8 cellular contexts compared by ENCODE assay signal in genomic region chr6:1686117-1687098, GRCh38.
DNase-seq lines count a peak whose midpoint lies in the region; ATAC-seq, FAIRE-seq and TF ChIP-seq lines count a peak whose summit lies in the region.

No MANE protein-coding gene starts in this region.

- FAIRE-seq in frontal cortex (lab: Jason Lieb, UNC): no peak

- H3K4me3 ChIP-seq in epithelial cell of proximal tubule (ENCODE audit: low read depth, low read length): no peak overlapping the region

- no peak for ATAC-seq in stimulated activated naive CD8-positive, alpha-beta T cell treated with anti-CD3 and anti-CD28 coated beads, Interleukin-15, Interleukin-2, amounts not matched to agents 100 U/mL and 50 U/mL, for 24 hours

- DNase-seq in GOT3 (lab: John Stamatoyannopoulos, UW) (peak; percentile 26), NCI-H748 treated with DMSO at 0.1 percent for 48 hours (lab: John Stamatoyannopoulos, UW) (peak; percentile 62), epithelial cell of proximal tubule (ENCODE audit: low read depth) (peak; percentile 27), pulmonary artery endothelial cell (ENCODE audit: low read depth, low spot score) (peak; percentile 13), frontal cortex (ENCODE audit: low spot score in 2 of 2) (no peak), globus pallidus (ENCODE audit: low spot score) (no peak)
- no peak for DNase-seq in central memory CD4-positive, alpha-beta T cell
- DNase-seq in stimulated activated naive CD8-positive, alpha-beta T cell treated with anti-CD3 and anti-CD28 coated beads, Interleukin-15, Interleukin-2, amounts not matched to agents 100 U/mL and 50 U/mL, for 24 hours: no peak

- TF ChIP-seq CTCF in epithelial cell of proximal tubule (conservative IDR thresholded peaks at IDR 0.05; ENCODE audit: low read depth, low read length): peak; percentile 39

Comparison
In these comparisons a context has a peak if more than half of its experiments do, and no peak if none do; other contexts are left out.
1. DNase-seq: peak in GOT3 (single experiment), NCI-H748 treated with DMSO at 0.1 percent for 48 hours (single experiment), epithelial cell of proximal tubule (single experiment) and pulmonary artery endothelial cell (single experiment); none in central memory CD4-positive, alpha-beta T cell (single experiment), frontal cortex (0 of 2), stimulated activated naive CD8-positive, alpha-beta T cell treated with anti-CD3 and anti-CD28 coated beads, Interleukin-15, Interleukin-2, amounts not matched to agents 100 U/mL and 50 U/mL, for 24 hours (single experiment) and globus pallidus (single experiment).